ENCODE assay signal across 31 cellular contexts in genomic region chr2:214753455-214753854, GRCh38.
"Had no signal": no experiment of that assay in that cellular context is flagged by ENCODE, and none has a peak within 500 bp of the region (broad histone marks: within the 10 kb centered on the region; RNA-seq: fewer than 3 reads in every experiment).

No MANE protein-coding gene starts in this region.

- H3K9me3 Mint-ChIP-seq: immature natural killer cell; mesothelial cell of epicardium; naive B cell; natural killer cell; nephron progenitor cell; neural progenitor cell; stimulated activated naive B cell treated with anti-CD40 and anti-IgM and Interleukin-4, amounts not matched to agents 10 μg/mL and 1 μg/mL and 100 μg/mL, for 72 hours had no signal

- H3K36me3 ChIP-seq: pancreas, prostate gland, thyroid gland had no signal

- H3K9ac ChIP-seq: neural progenitor cell had no signal

- H3K4me1 ChIP-seq: neural progenitor cell, pancreas, prostate gland, stomach, testis, thyroid gland, transverse colon, upper lobe of right lung had no signal

- H3K4me2 ChIP-seq: neural progenitor cell had no signal

- H3K4me3 Mint-ChIP-seq: immature natural killer cell; mesothelial cell of epicardium; naive B cell; natural killer cell; nephron progenitor cell; neural progenitor cell; stimulated activated naive B cell treated with anti-CD40 and anti-IgM and Interleukin-4, amounts not matched to agents 10 μg/mL and 1 μg/mL and 100 μg/mL, for 72 hours had no signal

- H2AFZ ChIP-seq: neural progenitor cell had no signal

- H3K27ac ChIP-seq: left ventricle myocardium inferior, neural progenitor cell, neutrophil, pancreas, prostate gland, skin epidermis, stomach, testis, thyroid gland, transverse colon, upper lobe of right lung had no signal

- H3K27me3 ChIP-seq: neural progenitor cell, neutrophil, pancreas, stomach, testis, thyroid gland, transverse colon, upper lobe of right lung had no signal

- ATAC-seq: natural killer cell; pancreas; right cardiac atrium; sciatic nerve; stimulated activated naive B cell treated with anti-CD40 and anti-IgM and Interleukin-4, amounts not matched to agents 10 μg/mL and 1 μg/mL and 100 μg/mL, for 72 hours; stimulated activated naive CD8-positive, alpha-beta T cell treated with anti-CD3 and anti-CD28 coated beads, Interleukin-15, Interleukin-2, amounts not matched to agents 100 U/mL and 50 U/mL, for 24 hours; upper lobe of right lung had no signal

- DNase-seq: hypothalamus; immature natural killer cell; left ventricle myocardium inferior; mesendoderm; naive B cell; natural killer cell; nephron progenitor cell; pancreas; posterior cingulate gyrus; retina; right cardiac atrium; stimulated activated CD4-positive, alpha-beta T cell treated with anti-CD3 and anti-CD28 coated beads, Interleukin-12 subunit alpha, Interleukin-12 subunit beta, amount 100 ng/mL, for 4 hours; stimulated activated CD4-positive, alpha-beta T cell treated with anti-CD3 and anti-CD28 coated beads, Interleukin-15, amount 100 ng/mL, for 24 hours; stimulated activated CD4-positive, alpha-beta T cell treated with anti-CD3 and anti-CD28 coated beads, Interleukin-2, amount 100 ng/mL, for 24 hours; stimulated activated CD4-positive, alpha-beta T cell treated with anti-CD3 and anti-CD28 coated beads, Interleukin-4, amount 100 ng/mL, for 1 hour; stimulated activated naive B cell treated with anti-CD40 and anti-IgM and Interleukin-4, amounts not matched to agents 10 μg/mL and 1 μg/mL and 100 μg/mL, for 72 hours; stimulated activated naive CD8-positive, alpha-beta T cell treated with anti-CD3 and anti-CD28 coated beads, Interleukin-15, Interleukin-2, amounts not matched to agents 100 U/mL and 50 U/mL, for 24 hours; stomach; testis; thyroid gland; transverse colon; upper lobe of right lung had no signal

- H3K27me3 Mint-ChIP-seq: naive B cell; stimulated activated naive B cell treated with anti-CD40 and anti-IgM and Interleukin-4, amounts not matched to agents 10 μg/mL and 1 μg/mL and 100 μg/mL, for 72 hours had no signal

- H3K9me3 ChIP-seq: left ventricle myocardium inferior, neutrophil, pancreas, prostate gland, stomach, testis, thyroid gland, transverse colon, upper lobe of right lung had no signal

- H3K4me3 ChIP-seq: left ventricle myocardium inferior, lung, neural progenitor cell, pancreas, prostate gland, skin epidermis, stomach, testis, thyroid gland, transverse colon, upper lobe of right lung had no signal

- H3K27ac Mint-ChIP-seq: immature natural killer cell; mesothelial cell of epicardium; natural killer cell; nephron progenitor cell; neural progenitor cell; stimulated activated naive B cell treated with anti-CD40 and anti-IgM and Interleukin-4, amounts not matched to agents 10 μg/mL and 1 μg/mL and 100 μg/mL, for 72 hours had no signal

- H3K36me3 Mint-ChIP-seq: natural killer cell had no signal

- H3K4me1 Mint-ChIP-seq: immature natural killer cell, mesothelial cell of epicardium, nephron progenitor cell, neural progenitor cell had no signal

- FAIRE-seq: islet of Langerhans, pancreas, urothelium cell line had no signal
